9 cellular contexts compared by ENCODE assay signal in genomic region chr11:73538381-73538872, GRCh38. TPM values are rescaled to one million over a fixed set of nuclear protein-coding genes. Genes with fewer than 3 reads are reported as not detected.
DNase-seq lines count a peak whose midpoint lies in the region; ATAC-seq lines count a peak whose summit lies in the region.
"Had no signal": no experiment of that assay in that cellular context is flagged by ENCODE, and none has a peak within 500 bp of the region (broad histone marks: within the 10 kb centered on the region; RNA-seq: fewer than 3 reads in every experiment).

No MANE protein-coding gene starts in this region.

- H3K27ac ChIP-seq in iPS DF 6.9 (ENCODE audit: low read length): peak overlapping the region; percentile 37
- H3K27ac ChIP-seq: thoracic aorta had no signal

- H3K36me3 ChIP-seq in iPS DF 6.9 (ENCODE audit: control insufficient read depth, insufficient read depth, low read length): no peaks in the 10 kb centered on the region
- H3K36me3 ChIP-seq: thoracic aorta had no signal

- DNase-seq in COLO829 (ENCODE audit: low spot score) (peak; percentile 38), SK-N-DZ (ENCODE audit: low spot score) (peak; percentile 21), iPS DF 6.9 (ENCODE audit: low read depth, low spot score) (peak; percentile 22), SW 1271 (lab: John Stamatoyannopoulos, UW) (no peak), NCI-H226 (no peak), HT-29 (ENCODE audit: low spot score) (no peak)

- H3K4me3 ChIP-seq in iPS DF 6.9 (ENCODE audit: low read length): no peak overlapping the region
- H3K4me3 ChIP-seq: thoracic aorta had no signal

- peak; percentile 78 for ATAC-seq in GM21786 (IDR thresholded peaks at IDR 0.05; ENCODE audit: unreplicated experiment)
- ATAC-seq in HG02623 (IDR thresholded peaks at IDR 0.05; ENCODE audit: unreplicated experiment): no peak

- no peaks in the 10 kb centered on the region for H3K27me3 ChIP-seq in iPS DF 6.9 (ENCODE audit: control insufficient read depth, insufficient read depth, low read length)

- peaks cover 1% of the 10 kb centered on the region for H3K4me1 ChIP-seq in iPS DF 6.9 (ENCODE audit: control insufficient read depth, insufficient read depth, low read length)

- no CpG with 5 or more reads among the region's 1 CpG for WGBS in iPS DF 6.9 (ENCODE audit: insufficient coverage, insufficient read length)

- no peaks in the 10 kb centered on the region for H3K9me3 ChIP-seq in iPS DF 6.9 (ENCODE audit: control insufficient read depth, insufficient read depth, low read length)
- H3K9me3 ChIP-seq: thoracic aorta had no signal

RNA-seq across cellular contexts. Expression of gene FAM168A, which starts 59.5 kb away (rescaled TPM):
- 23.2 and 25.3 TPM in 2 replicates for polyA plus RNA-seq in SK-N-DZ (2014; cell fraction: cytosol; rRNA removed)
- polyA plus RNA-seq in SK-N-DZ (2014; cell fraction: nucleus; rRNA removed): 25.2 and 26.5 TPM in 2 replicates
- 8.1 and 8.2 TPM in 2 replicates for total RNA-seq in HT-29 (2014; rRNA removed; shearing (Covaris generic))

Comparison
In these comparisons a context has a peak if more than half of its experiments do, and no peak if none do; other contexts are left out.
1. DNase-seq: peak in COLO829 (single experiment), SK-N-DZ (single experiment) and iPS DF 6.9 (single experiment); none in SW 1271 (0 of 2), NCI-H226 (single experiment) and HT-29 (single experiment).